Comparison of ENCODE assay signal across 8 cellular contexts in the genomic region with DNA sequence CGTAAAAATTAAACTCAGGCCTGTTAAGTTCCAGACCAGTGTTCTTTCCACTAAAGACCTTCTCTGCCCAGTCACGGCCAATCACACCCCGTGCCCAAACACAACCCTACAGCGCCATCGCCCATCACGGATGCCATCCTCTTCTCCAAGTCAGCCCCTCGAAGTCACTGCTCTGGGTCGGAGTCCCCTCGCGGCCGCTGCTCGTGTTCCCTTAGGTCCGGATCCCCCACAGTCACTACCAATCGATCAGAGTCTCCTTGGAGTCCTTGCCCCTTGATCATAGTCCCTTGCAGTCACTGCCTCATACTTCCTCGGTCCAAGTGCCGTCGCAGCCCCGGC. TPM values are rescaled to one million over a fixed set of nuclear protein-coding genes. Genes with fewer than 3 reads are reported as not detected.
DNase-seq lines count a peak whose midpoint lies in the region; ATAC-seq and TF ChIP-seq lines count a peak whose summit lies in the region.

No MANE protein-coding gene starts in this region.

- H3K27me3 ChIP-seq in BE2C (no peaks in the 10 kb centered on the region), adrenal gland (no peaks in the 10 kb centered on the region), hepatocyte (no peaks in the 10 kb centered on the region), skeletal muscle satellite cell (ENCODE audit: control insufficient read depth, insufficient read depth, low read length) (no peaks in the 10 kb centered on the region)

- WGBS in adrenal gland, 4 donors = 0 to 4% (median 1%) methylated on average over 13 to 18 of the region's 18 CpGs
- under 1% methylated on average over 18 of the region's 18 CpGs for WGBS in hepatocyte (ENCODE audit: low lambda C conversion rate, missing lambda C conversion rate)

- TF ChIP-seq POLR2A in adrenal gland (IDR thresholded peaks at IDR 0.05) = no peak

- H4K20me1 ChIP-seq in hepatocyte (ENCODE audit: insufficient read depth, poor library complexity, severe bottlenecking) = peaks cover 7% of the 10 kb centered on the region

- H3K36me3 ChIP-seq in BE2C (no peaks in the 10 kb centered on the region; the same call in 1 of the 2 replicates), adrenal gland (replicated peaks in 1 of 2) (no peaks in the 10 kb centered on the region), hepatocyte (replicated peaks; ENCODE audit: insufficient read depth, low read depth) (no peaks in the 10 kb centered on the region), skeletal muscle satellite cell (ENCODE audit: insufficient read depth, low read length) (peaks cover 7% of the 10 kb centered on the region)

- H3K9ac ChIP-seq in skeletal muscle satellite cell (ENCODE audit: low read depth, low read length) = peak overlapping the region; percentile 94

- peaks cover 49% of the 10 kb centered on the region for H3K79me2 ChIP-seq in hepatocyte

- H3K4me3 ChIP-seq in BE2C (ENCODE audit: low read depth, low read length) (peak overlapping the region; percentile 95), adrenal gland (peak overlapping the region; percentile 66 to 100 (median 77)), hepatocyte (peak overlapping the region; percentile 73), skeletal muscle satellite cell (ENCODE audit: low read length) (peak overlapping the region; percentile 93)

- intact Hi-C loops in adrenal gland (cut with DNase I) = no loop called here

- H3K4me2 ChIP-seq in hepatocyte (peak overlapping the region; percentile 87), skeletal muscle satellite cell (ENCODE audit: low read length) (peak overlapping the region; percentile 84)

- TF ChIP-seq CTCF in BE2C (IDR thresholded peaks at IDR 0.05; ENCODE audit: low read depth, low read length) (no peak), adrenal gland (IDR thresholded peaks at IDR 0.05) (no peak), hepatocyte (IDR thresholded peaks at IDR 0.05; ENCODE audit: poor library complexity) (no peak)

- peak; percentile 18 for ATAC-seq in GM21423 (IDR thresholded peaks at IDR 0.05; ENCODE audit: unreplicated experiment)

- peaks cover 6% of the 10 kb centered on the region for H3K4me1 ChIP-seq in BE2C
- H3K4me1 ChIP-seq in adrenal gland (replicated peaks in 1 of 2) = peaks cover 35 to 43% of the 10 kb centered on the region in 2 donors
- peaks cover 6% of the 10 kb centered on the region for H3K4me1 ChIP-seq in hepatocyte (ENCODE audit: insufficient read depth)
- H3K4me1 ChIP-seq in skeletal muscle satellite cell (ENCODE audit: control insufficient read depth, insufficient read depth, low read length) = peaks cover 21% of the 10 kb centered on the region

- DNase-seq in BE2C (no peak), NAMALWA (ENCODE audit: low spot score) (peak; percentile 45), adrenal gland (peak in 3 of 7 donors; percentile 38 to 47 (median 43)), hepatocyte (ENCODE audit: low spot score) (peak; percentile 51), NCI-H2196 treated with DMSO at 0.1 percent for 48 hours (lab: John Stamatoyannopoulos, UW; ENCODE audit: unreplicated experiment) (no peak), activated gamma-delta T cell (lab: John Stamatoyannopoulos, UW) (no peak)

- H3K9me2 ChIP-seq in hepatocyte (replicated peaks; ENCODE audit: insufficient read depth) = no peaks in the 10 kb centered on the region

- H3K27ac ChIP-seq in adrenal gland (peak overlapping the region; percentile 85 to 97 (median 91)), hepatocyte (peak overlapping the region; percentile 96)

- peak overlapping the region; percentile 93 for H2AFZ ChIP-seq in hepatocyte

- H3K9me3 ChIP-seq in BE2C (no peaks in the 10 kb centered on the region), adrenal gland (replicated peaks in 1 of 3) (no peaks in the 10 kb centered on the region), hepatocyte (ENCODE audit: low read depth) (no peaks in the 10 kb centered on the region), skeletal muscle satellite cell (replicated peaks; ENCODE audit: low read length) (no peaks in the 10 kb centered on the region)

RNA-seq across cellular contexts. Expression of gene PCYT1A, which starts 0.5 kb away (rescaled TPM):
- polyA plus RNA-seq in BE2C (2012; ENCODE audit: insufficient read depth, insufficient read length, low read depth) = 63.7 TPM
- total RNA-seq in adrenal gland (10 to 100 TPM; 44.9 to 97.1 (median 73.9) TPM), hepatocyte (69.1 and 69.7 TPM in 2 replicates)
- polyA plus RNA-seq in adrenal gland (100 to 1,000 TPM in 1 of 3 donors, 10 to 100 TPM in 2; 20.8 to 111 (median 27.5) TPM), hepatocyte (23.8 and 30.1 TPM in 2 replicates)
- 99.4 and 118 TPM in 2 replicates for total RNA-seq in skeletal muscle satellite cell (2012; rRNA removed)

RNA-seq across cellular contexts. Expression of gene DYNLT2B, which starts 31.0 kb away (rescaled TPM):
- polyA plus RNA-seq in BE2C (2012; ENCODE audit: insufficient read depth, insufficient read length, low read depth) = 7.5 TPM
- 10 to 100 TPM in 2 of 8 donors, 1 to 10 TPM in 6; 3.4 to 34.5 (median 7.8) TPM for total RNA-seq in adrenal gland
- polyA plus RNA-seq in adrenal gland = 10 to 100 TPM; 13.6 to 19.0 (median 14.6) TPM
- total RNA-seq in hepatocyte = 7.0 and 10.9 TPM in 2 replicates
- polyA plus RNA-seq in hepatocyte = 19.6 and 23.5 TPM in 2 replicates
- total RNA-seq in skeletal muscle satellite cell (2012; rRNA removed) = 4.8 and 8.4 TPM in 2 replicates

RNA-seq across cellular contexts. Expression of gene TM4SF19, which starts 51.2 kb away (rescaled TPM):
- polyA plus RNA-seq in BE2C (2012; ENCODE audit: insufficient read depth, insufficient read length, low read depth) = not detected
- total RNA-seq in adrenal gland (1 to 10 TPM in 1 of 8 donors, not detected in 7; 1.5 TPM), hepatocyte (0.84 TPM in 1 of 2 replicates, not detected in the other)
- polyA plus RNA-seq in adrenal gland (1 to 10 TPM in 1 of 3 donors, under 1 TPM in 1, not detected in 1; 0.15 to 8.0 TPM), hepatocyte (not detected in 2 replicates)
- total RNA-seq in skeletal muscle satellite cell (2012; rRNA removed) = 7.9 TPM in 1 of 2 replicates, not detected in the other

Comparison
In these comparisons a context has a peak if more than half of its experiments do, and no peak if none do; other contexts are left out.
1. DNase-seq: peak in NAMALWA (single experiment) and hepatocyte (single experiment); none in BE2C (single experiment), NCI-H2196 treated with DMSO at 0.1 percent for 48 hours (single experiment) and activated gamma-delta T cell (single experiment).
2. Peak in every context shown above with its lines, with median percentiles within 50 percentile points of each other: H3K4me3 ChIP-seq.